11 cellular contexts compared by ENCODE assay signal in the genomic region with DNA sequence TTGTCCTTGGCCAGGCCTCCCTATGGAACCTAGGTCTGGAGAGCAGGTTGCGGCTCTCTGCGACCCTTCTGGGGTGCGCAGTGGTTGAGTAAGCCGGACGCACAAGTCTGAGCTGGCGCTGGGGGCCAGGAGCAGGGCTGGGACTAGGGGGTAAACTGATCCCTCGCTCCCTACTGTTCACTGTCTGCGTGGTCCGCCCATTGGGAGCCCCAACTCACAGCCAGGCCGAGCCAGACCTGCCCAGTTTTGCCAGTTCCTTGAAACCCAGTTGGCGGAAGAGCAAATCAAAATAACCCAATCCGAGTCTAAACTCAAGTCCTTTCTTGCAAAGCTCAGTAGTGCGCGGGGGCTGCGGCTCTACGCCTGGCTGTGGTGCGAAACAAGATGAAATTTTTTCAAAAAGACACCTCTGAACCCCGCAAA. TPM values are rescaled to one million over a fixed set of nuclear protein-coding genes. Genes with fewer than 3 reads are reported as not detected.
DNase-seq lines count a peak whose midpoint lies in the region; ATAC-seq, FAIRE-seq and TF ChIP-seq lines count a peak whose summit lies in the region.
"Had no signal": no experiment of that assay in that cellular context is flagged by ENCODE, and none has a peak within 500 bp of the region (broad histone marks: within the 10 kb centered on the region; RNA-seq: fewer than 3 reads in every experiment).

No MANE protein-coding gene starts in this region.

- intact Hi-C loops in pancreas (cut with DNase I) = no loop called here
- intact Hi-C loops in activated naive CD4-positive, alpha-beta T cell treated with anti-CD3 and anti-CD28 coated beads for 36 hours (cut with micrococcal nuclease) = no loop called here

- DNase-seq in AG04450 (ENCODE audit: low read depth, low spot score) = no peak
- DNase-seq in foreskin fibroblast = peak in 1 of 2 donors; percentile 41
- DNase-seq in pancreas = no peak
- DNase-seq in activated naive CD4-positive, alpha-beta T cell treated with anti-CD3 and anti-CD28 coated beads, Interleukin-2, amount 50 U/mL, for 16 hours = no peak
- DNase-seq in central memory CD4-positive, alpha-beta T cell = no peak
- DNase-seq in activated naive CD4-positive, alpha-beta T cell treated with anti-CD3 and anti-CD28 coated beads for 36 hours = no peak
- DNase-seq: activated gamma-delta T cell treated with Interleukin-2 at 50 U/mL for 16 hours, midbrain, T-helper 2 cell had no signal

- no peak overlapping the region for H3K27ac Mint-ChIP-seq in activated T-helper 17 cell treated with anti-CD3 and anti-CD28 coated beads, Interleukin-2, amount 50 U/mL, for 72 hours
- H3K27ac Mint-ChIP-seq in activated naive CD4-positive, alpha-beta T cell treated with anti-CD3 and anti-CD28 coated beads for 36 hours = no peak overlapping the region

- H3K27me3 ChIP-seq in AG04450 (ENCODE audit: control insufficient read depth, insufficient read depth, low read length) (peaks cover 42% of the 10 kb centered on the region), pancreas (no peaks in the 10 kb centered on the region)

- H3K9me3 Mint-ChIP-seq in activated T-helper 17 cell treated with anti-CD3 and anti-CD28 coated beads, Interleukin-2, amount 50 U/mL, for 72 hours = no peaks in the 10 kb centered on the region
- H3K9me3 Mint-ChIP-seq in activated naive CD4-positive, alpha-beta T cell treated with anti-CD3 and anti-CD28 coated beads for 36 hours = no peaks in the 10 kb centered on the region

- no peak for ATAC-seq in activated T-helper 17 cell treated with anti-CD3 and anti-CD28 coated beads, Interleukin-2, amount 50 U/mL, for 72 hours (replicated peaks)
- ATAC-seq in pancreas (no peak), HG03354 (IDR thresholded peaks at IDR 0.05; ENCODE audit: poor library complexity, severe bottlenecking, unreplicated experiment) (no peak)

- TF ChIP-seq CTCF in AG04450 (IDR thresholded peaks at IDR 0.05; ENCODE audit: low read depth, low read length) (no peak), foreskin fibroblast (IDR thresholded peaks at IDR 0.05; ENCODE audit: low read depth, low read length) (no peak), pancreas (IDR thresholded peaks at IDR 0.05) (no peak)

- no peaks in the 10 kb centered on the region for H3K36me3 ChIP-seq in pancreas

- peaks cover 6% of the 10 kb centered on the region for H3K4me1 Mint-ChIP-seq in activated T-helper 17 cell treated with anti-CD3 and anti-CD28 coated beads, Interleukin-2, amount 50 U/mL, for 72 hours
- peaks cover 15% of the 10 kb centered on the region for H3K4me1 Mint-ChIP-seq in activated naive CD4-positive, alpha-beta T cell treated with anti-CD3 and anti-CD28 coated beads for 36 hours (ENCODE audit: low read depth)

- peaks cover 5% of the 10 kb centered on the region for H3K36me3 Mint-ChIP-seq in activated T-helper 17 cell treated with anti-CD3 and anti-CD28 coated beads, Interleukin-2, amount 50 U/mL, for 72 hours (ENCODE audit: low read depth)
- no peaks in the 10 kb centered on the region for H3K36me3 Mint-ChIP-seq in activated naive CD4-positive, alpha-beta T cell treated with anti-CD3 and anti-CD28 coated beads for 36 hours (ENCODE audit: low read depth)

- H3K4me3 Mint-ChIP-seq in activated T-helper 17 cell treated with anti-CD3 and anti-CD28 coated beads, Interleukin-2, amount 50 U/mL, for 72 hours = peak overlapping the region; percentile 42
- H3K4me3 Mint-ChIP-seq in activated naive CD4-positive, alpha-beta T cell treated with anti-CD3 and anti-CD28 coated beads for 36 hours = no peak overlapping the region

- peaks cover 57% of the 10 kb centered on the region for H3K27me3 Mint-ChIP-seq in activated T-helper 17 cell treated with anti-CD3 and anti-CD28 coated beads, Interleukin-2, amount 50 U/mL, for 72 hours
- H3K27me3 Mint-ChIP-seq in activated naive CD4-positive, alpha-beta T cell treated with anti-CD3 and anti-CD28 coated beads for 36 hours (ENCODE audit: low read depth) = peaks cover 32% of the 10 kb centered on the region

- CTCF ChIA-PET in AG04450 (lab: Charles Lee) = interaction anchor here (0.9 to 2.5 kb wide), 4 partner anchors 13 to 1048 kb away, joined by 3 to 18 read pairs (median 5); no protein-coding TSS in a partner anchor
- CTCF ChIA-PET in activated naive CD4-positive, alpha-beta T cell treated with anti-CD3 and anti-CD28 coated beads for 36 hours (lab: Charles Lee) = interaction anchor here (1.1 to 2.4 kb wide), 2 partner anchors 17 to 41 kb away, joined by 3 to 12 read pairs; no protein-coding TSS in a partner anchor

- WGBS in pancreas, 2 donors = 67 to 71% methylated on average over 18 of the region's 18 CpGs

- H3K4me3 ChIP-seq in AG04450 (ENCODE audit: low read depth, low read length) = peak overlapping the region; percentile 66
- H3K4me3 ChIP-seq in foreskin fibroblast (ENCODE audit: low read depth in 1 of 2, low read length in 2 of 2) = peak overlapping the region; percentile 54 to 73
- peak overlapping the region; percentile 26 to 65 (median 57) for H3K4me3 ChIP-seq in pancreas

- no peak for FAIRE-seq in pancreas (lab: Jason Lieb, UNC)

- no peaks in the 10 kb centered on the region for H3K4me1 ChIP-seq in pancreas

- POLR2A ChIA-PET in AG04450 (lab: Yijun Ruan, JAX) = no interaction called here

- H3K9me3 ChIP-seq in AG04450 (ENCODE audit: control insufficient read depth, insufficient read depth, low read length) (no peaks in the 10 kb centered on the region; the same call in 1 of the 2 replicates), pancreas (no peaks in the 10 kb centered on the region)

- H3K27ac ChIP-seq in AG04450 (ENCODE audit: low read depth, low read length) (no peak overlapping the region), pancreas (peak overlapping the region in 2 of 4 donors; percentile 34 to 65)

RNA-seq across cellular contexts. Expression of gene RGMA, which starts 17.5 kb away (rescaled TPM):
- polyA plus RNA-seq in AG04450 (2011; rRNA removed) = 0.17 and 0.36 TPM in 2 replicates
- polyA minus RNA-seq in AG04450 (2011; rRNA and poly(A)+ RNA removed) = 0.13 and 0.18 TPM in 2 replicates
- under 1 TPM; 0.15 to 0.26 TPM for total RNA-seq in activated T-helper 17 cell treated with anti-CD3 and anti-CD28 coated beads, Interleukin-2, amount 50 U/mL, for 72 hours
- total RNA-seq in pancreas = 10 to 100 TPM in 2 of 6 donors, 1 to 10 TPM in 4; 3.7 to 14.3 (median 8.0) TPM
- polyA plus RNA-seq in pancreas = 1 to 10 TPM; 6.0 to 6.3 TPM
- total RNA-seq in activated naive CD4-positive, alpha-beta T cell treated with anti-CD3 and anti-CD28 coated beads for 36 hours = under 1 TPM; 0.47 to 0.69 TPM
